ENCODE assay signal across 28 cellular contexts in the genomic region with DNA sequence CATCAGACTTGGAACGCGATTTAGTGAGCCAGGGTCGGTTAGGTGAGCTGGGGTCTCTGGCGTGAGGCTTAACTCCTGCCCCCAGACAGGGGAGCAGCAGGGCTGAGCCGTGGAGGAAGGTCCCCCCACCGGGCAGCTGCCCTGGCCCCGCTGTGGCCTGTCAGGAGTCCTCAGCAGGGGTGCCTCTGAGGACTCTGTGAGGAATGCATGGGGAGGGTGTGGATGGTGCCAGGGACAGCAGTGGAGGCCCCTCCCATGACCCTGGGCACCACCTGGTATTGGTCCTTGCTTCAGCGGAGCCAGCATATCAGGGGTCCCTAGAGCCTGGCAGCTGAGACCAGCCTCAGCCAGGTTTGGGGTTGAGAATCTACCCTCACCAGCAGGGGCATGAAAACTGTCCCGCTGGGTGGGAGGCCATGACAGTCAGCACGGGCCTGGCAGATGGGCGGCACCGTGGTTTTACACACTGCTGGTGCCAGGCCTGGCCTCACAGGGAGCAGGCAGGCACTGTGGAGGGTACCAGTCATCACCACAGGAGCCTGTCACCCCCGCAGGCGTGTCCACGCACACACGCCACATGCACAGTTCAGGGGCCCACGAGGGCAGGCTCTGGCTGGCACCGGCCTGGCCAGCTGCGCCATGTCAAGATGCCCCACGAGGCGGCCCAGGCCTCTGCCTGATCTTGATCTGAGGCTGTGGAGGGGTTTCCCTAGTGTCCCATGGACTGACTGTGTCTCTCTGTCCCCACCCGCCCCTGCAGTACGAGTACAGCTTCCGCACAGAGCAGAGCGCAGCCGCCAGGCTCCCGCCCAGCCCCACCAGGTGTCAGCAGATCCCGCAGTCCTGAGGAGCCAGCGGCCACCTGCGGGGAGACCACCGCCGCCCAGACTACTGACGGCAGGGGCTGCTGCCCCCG.
DNase-seq lines count a peak whose midpoint lies in the region; ATAC-seq and TF ChIP-seq lines count a peak whose summit lies in the region.
"Had no signal": no experiment of that assay in that cellular context is flagged by ENCODE, and none has a peak within 500 bp of the region (broad histone marks: within the 10 kb centered on the region; RNA-seq: fewer than 3 reads in every experiment).

No MANE protein-coding gene starts in this region.

- peaks cover 15% of the 10 kb centered on the region for H3K27me3 ChIP-seq in GM23338 (ENCODE audit: insufficient read depth)
- H3K27me3 ChIP-seq in NT2/D1 (ENCODE audit: insufficient read depth, insufficient read length) = peaks cover 18% of the 10 kb centered on the region
- H3K27me3 ChIP-seq in endodermal cell (ENCODE audit: control insufficient read depth, insufficient read depth, low read length, poor library complexity, severe bottlenecking) = peaks cover 12% of the 10 kb centered on the region
- H3K27me3 ChIP-seq: tibial nerve had no signal

- H3F3A ChIP-seq in GM23338 (replicated peaks; ENCODE audit: low read depth) = 0 out of 2 replicates have a peak, but pooled peaks cover 4% of the 10 kb centered on the region

- ATAC-seq in GM23338 = peak; percentile 14
- no peak for ATAC-seq in stimulated activated memory B cell treated with anti-CD40 and anti-IgM and Interleukin-4, amounts not matched to agents 10 μg/mL and 1 μg/mL and 100 μg/mL, for 72 hours
- ATAC-seq in HG02571 (IDR thresholded peaks at IDR 0.05; ENCODE audit: unreplicated experiment) = no peak
- ATAC-seq: left cardiac atrium, mucosa of descending colon had no signal

- H3K4me1 Mint-ChIP-seq in GM23338 = peaks cover 12% of the 10 kb centered on the region; the same call in 2 of the 3 replicates
- peaks cover 8% of the 10 kb centered on the region for H3K4me1 Mint-ChIP-seq in endodermal cell
- H3K4me1 Mint-ChIP-seq in stimulated activated memory B cell treated with anti-CD40 and anti-IgM and Interleukin-4, amounts not matched to agents 10 μg/mL and 1 μg/mL and 100 μg/mL, for 72 hours = peaks cover 25% of the 10 kb centered on the region

- H3K27ac Mint-ChIP-seq in GM23338 = no peak overlapping the region
- H3K27ac Mint-ChIP-seq in endodermal cell = no peak overlapping the region
- H3K27ac Mint-ChIP-seq in stimulated activated memory B cell treated with anti-CD40 and anti-IgM and Interleukin-4, amounts not matched to agents 10 μg/mL and 1 μg/mL and 100 μg/mL, for 72 hours = no peak overlapping the region
- H3K27ac Mint-ChIP-seq: activated CD4-positive, alpha-beta T cell treated with anti-CD3 and anti-CD28 coated beads, Interleukin-2, amount 10 ng/mL, durations not matched to agents 24 days and 14 days; activated naive CD4-positive, alpha-beta T cell treated with anti-CD3 and anti-CD28 coated beads, Interleukin-2, amount 50 U/mL, for 24 hours had no signal

- H2AFZ ChIP-seq in GM23338 = no peak overlapping the region
- H2AFZ ChIP-seq: hepatocyte, parathyroid adenoma, PC-9 had no signal

- H3K4me1 ChIP-seq in GM23338 (ENCODE audit: insufficient read depth) (peaks cover 2% of the 10 kb centered on the region; the same call in 1 of the 2 replicates), NT2/D1 (ENCODE audit: insufficient read depth, insufficient read length) (peaks cover 26% of the 10 kb centered on the region), endodermal cell (ENCODE audit: control insufficient read depth, insufficient read depth, low read length) (peaks cover 6% of the 10 kb centered on the region)
- H3K4me1 ChIP-seq: parathyroid adenoma had no signal

- H3K9ac ChIP-seq in NT2/D1 (ENCODE audit: insufficient read length, low read depth) (peak overlapping the region; percentile 36), endodermal cell (ENCODE audit: extremely low read depth, low read length, poor library complexity, severe bottlenecking) (no peak overlapping the region)
- H3K9ac ChIP-seq: BLaER1 treated with 17β-estradiol and CSF1 and Interleukin-3, amounts not matched to agents 10 nM and 100 nM; parathyroid adenoma had no signal

- no peaks in the 10 kb centered on the region for H4K20me1 ChIP-seq in GM23338 (replicated peaks; ENCODE audit: insufficient read depth)

- H3K36me3 Mint-ChIP-seq in GM23338 (ENCODE audit: low read depth) (no peaks in the 10 kb centered on the region), endodermal cell (ENCODE audit: low read depth) (no peaks in the 10 kb centered on the region)
- H3K36me3 Mint-ChIP-seq in stimulated activated memory B cell treated with anti-CD40 and anti-IgM and Interleukin-4, amounts not matched to agents 10 μg/mL and 1 μg/mL and 100 μg/mL, for 72 hours = no peaks in the 10 kb centered on the region
- H3K36me3 Mint-ChIP-seq: activated naive CD4-positive, alpha-beta T cell treated with anti-CD3 and anti-CD28 coated beads, Interleukin-2, amount 50 U/mL, for 24 hours had no signal

- H3K4me2 ChIP-seq in GM23338 = no peak overlapping the region
- H3K4me2 ChIP-seq: hepatocyte, PC-9 had no signal

- no peak overlapping the region for H3K27ac ChIP-seq in GM23338 (ENCODE audit: low read depth)
- no peak overlapping the region for H3K27ac ChIP-seq in endodermal cell (ENCODE audit: low read depth, low read length)
- H3K27ac ChIP-seq: BLaER1 treated with 17β-estradiol and CSF1 and Interleukin-3, amounts not matched to agents 10 nM and 100 nM; brain microvascular endothelial cell; hepatocyte; parathyroid adenoma; PC-9; VCaP had no signal

- no peak overlapping the region for H3K4me3 Mint-ChIP-seq in GM23338
- no peak overlapping the region for H3K4me3 Mint-ChIP-seq in endodermal cell
- H3K4me3 Mint-ChIP-seq in stimulated activated memory B cell treated with anti-CD40 and anti-IgM and Interleukin-4, amounts not matched to agents 10 μg/mL and 1 μg/mL and 100 μg/mL, for 72 hours = no peak overlapping the region
- H3K4me3 Mint-ChIP-seq: activated CD4-positive, alpha-beta T cell treated with anti-CD3 and anti-CD28 coated beads, Interleukin-2, amount 10 ng/mL, durations not matched to agents 24 days and 14 days; activated naive CD4-positive, alpha-beta T cell treated with anti-CD3 and anti-CD28 coated beads, Interleukin-2, amount 50 U/mL, for 24 hours had no signal

- intact Hi-C loops in posterior vena cava (cut with DNase I) = loop anchor here in 1 of 2 donors (5.0 to 10.0 kb wide), 2 partner anchors 50 to 272 kb away; no protein-coding TSS in a partner anchor

- H3K36me3 ChIP-seq in GM23338 (ENCODE audit: insufficient read depth) (no peaks in the 10 kb centered on the region), NT2/D1 (ENCODE audit: insufficient read depth, insufficient read length, low read length) (no peaks in the 10 kb centered on the region), endodermal cell (ENCODE audit: control insufficient read depth, insufficient read depth, low read length) (no peaks in the 10 kb centered on the region)
- H3K36me3 ChIP-seq: BLaER1 treated with 17β-estradiol and CSF1 and Interleukin-3, amounts not matched to agents 10 nM and 100 nM; brain microvascular endothelial cell had no signal

- H3K79me2 ChIP-seq in GM23338 (replicated peaks; ENCODE audit: insufficient read depth) = no peaks in the 10 kb centered on the region
- H3K79me2 ChIP-seq: hepatocyte, parathyroid adenoma had no signal

- H3K27me3 Mint-ChIP-seq in GM23338 (ENCODE audit: insufficient read depth, low read depth, poor library complexity) (peaks cover 21% of the 10 kb centered on the region), endodermal cell (ENCODE audit: insufficient read depth) (peaks cover 20% of the 10 kb centered on the region)
- peaks cover 36% of the 10 kb centered on the region for H3K27me3 Mint-ChIP-seq in stimulated activated memory B cell treated with anti-CD40 and anti-IgM and Interleukin-4, amounts not matched to agents 10 μg/mL and 1 μg/mL and 100 μg/mL, for 72 hours

- no peaks in the 10 kb centered on the region for H3K9me3 ChIP-seq in NT2/D1 (ENCODE audit: insufficient read depth, low read length)
- H3K9me3 ChIP-seq in endodermal cell (ENCODE audit: control insufficient read depth, low read length) = no peaks in the 10 kb centered on the region
- H3K9me3 ChIP-seq: BLaER1 treated with 17β-estradiol and CSF1 and Interleukin-3, amounts not matched to agents 10 nM and 100 nM; mucosa of descending colon; tibial nerve had no signal

- DNase-seq in GM23338 (ENCODE audit: low spot score) = peak; percentile 54
- no peak for DNase-seq in NT2/D1 (ENCODE audit: low read depth, low spot score)
- DNase-seq in endodermal cell = peak; percentile 78
- peak; percentile 72 for DNase-seq in posterior vena cava (ENCODE audit: low spot score)
- no peak for DNase-seq in germinal center (ENCODE audit: low spot score)
- DNase-seq: activated CD4-positive, alpha-beta T cell treated with anti-CD3 and anti-CD28 coated beads, Interleukin-2, amount 10 ng/mL, durations not matched to agents 24 days and 14 days; amniotic stem cell; Karpas-422; left cardiac atrium; NCI-H1417 treated with DMSO at 0.1 percent for 48 hours; NCI-H2081; NCI-H524 treated with DMSO at 0.1 percent for 48 hours; PC-9; SHP77; stimulated activated CD4-positive, alpha-beta T cell treated with anti-CD3 and anti-CD28 coated beads, Interleukin-12 subunit alpha, Interleukin-12 subunit beta, amount 100 ng/mL, for 4 hours; stimulated activated CD4-positive, alpha-beta T cell treated with anti-CD3 and anti-CD28 coated beads, Interleukin-4, amount 100 ng/mL, for 1 hour; SW 1271; T-helper 9 cell had no signal

- H3K4me3 ChIP-seq in GM23338 (no peak overlapping the region), NT2/D1 (ENCODE audit: insufficient read length, low read depth) (no peak overlapping the region), endodermal cell (ENCODE audit: low read length) (no peak overlapping the region)
- H3K4me3 ChIP-seq: BLaER1 treated with 17β-estradiol and CSF1 and Interleukin-3, amounts not matched to agents 10 nM and 100 nM; hepatocyte; mucosa of descending colon; PC-9; tibial nerve had no signal

- WGBS in endodermal cell (ENCODE audit: insufficient coverage in 1 of 2, insufficient read length in 1 of 2), 2 experiments = 83 to 89% methylated on average over 22 to 34 of the region's 34 CpGs

- no peaks in the 10 kb centered on the region for H3K9me3 Mint-ChIP-seq in GM23338
- no peaks in the 10 kb centered on the region for H3K9me3 Mint-ChIP-seq in endodermal cell
- no peaks in the 10 kb centered on the region for H3K9me3 Mint-ChIP-seq in stimulated activated memory B cell treated with anti-CD40 and anti-IgM and Interleukin-4, amounts not matched to agents 10 μg/mL and 1 μg/mL and 100 μg/mL, for 72 hours
- H3K9me3 Mint-ChIP-seq: activated CD4-positive, alpha-beta T cell treated with anti-CD3 and anti-CD28 coated beads, Interleukin-2, amount 10 ng/mL, durations not matched to agents 24 days and 14 days; activated naive CD4-positive, alpha-beta T cell treated with anti-CD3 and anti-CD28 coated beads, Interleukin-2, amount 50 U/mL, for 24 hours had no signal

- peak in 1 of 2 experiments; percentile 63; a peak in 3 of 4 replicates for TF ChIP-seq CTCF in GM23338 (conservative IDR thresholded peaks at IDR 0.05; ENCODE audit: low read depth in 2 of 2)
- TF ChIP-seq CTCF in endodermal cell (conservative IDR thresholded peaks at IDR 0.05) = peak; percentile 52

- H3K9me2 ChIP-seq in GM23338 (ENCODE audit: insufficient read depth) = no peaks in the 10 kb centered on the region

TF ChIP-seq in GM23338, 12 proteins besides CTCF, POLR2A, EP300 and RAD21 (continues in another document):
- TF ChIP-seq NANOG (IDR thresholded peaks at IDR 0.05; ENCODE audit: borderline replicate concordance) (no peak), JUNB (IDR thresholded peaks at IDR 0.05; ENCODE audit: unreplicated experiment) (no peak)

Comparison
In these comparisons a context has a peak if more than half of its experiments do, and no peak if none do; other contexts are left out.
1. DNase-seq: peak in GM23338 (single experiment), endodermal cell (single experiment) and posterior vena cava (single experiment); none in NT2/D1 (single experiment) and germinal center (single experiment).